In the genomic region with DNA sequence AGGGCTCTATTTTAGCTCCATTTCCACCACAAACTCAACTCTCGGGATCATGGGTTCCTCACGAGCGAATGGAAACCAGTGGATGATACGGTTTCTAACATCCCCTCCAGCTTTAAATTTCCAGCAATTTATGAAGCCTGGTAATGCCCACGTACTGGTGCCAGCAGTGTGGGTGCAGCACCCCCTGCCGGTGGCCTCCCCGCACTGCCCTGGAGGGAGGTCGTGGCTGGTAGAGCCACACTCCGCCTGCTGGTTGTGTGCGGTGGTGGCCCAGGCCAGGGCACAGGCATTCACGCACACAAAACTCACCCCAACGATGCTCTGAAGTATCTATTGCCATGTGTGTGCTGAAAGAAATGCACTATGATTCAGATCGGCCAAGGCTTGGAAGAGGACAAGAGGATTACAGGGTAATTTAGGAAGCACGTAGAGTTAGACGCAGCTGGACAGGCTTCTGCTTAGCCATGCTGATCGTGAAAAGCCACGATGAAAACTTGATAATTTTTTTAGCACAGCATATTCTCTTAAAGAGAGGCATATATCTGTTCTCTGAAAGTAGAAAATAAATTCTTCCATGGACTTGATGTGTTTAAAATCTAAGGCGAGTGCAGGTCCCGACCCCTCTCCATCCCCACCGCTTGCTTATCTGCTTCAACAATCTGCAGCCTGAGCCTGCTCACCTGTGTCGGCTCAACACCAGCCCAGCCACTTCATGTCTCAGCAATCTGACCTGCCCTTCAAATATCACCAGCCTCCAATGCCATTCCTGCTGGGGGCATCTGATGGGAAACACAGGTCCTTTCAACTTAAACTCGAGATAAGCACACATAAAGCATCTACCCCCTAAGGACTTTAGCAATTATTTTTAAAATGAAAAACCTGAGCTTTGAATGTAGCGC, we compare ENCODE assay signal across 1 cellular context.
TF ChIP-seq lines count a peak whose summit lies in the region.

No MANE protein-coding gene starts in this region.

TF ChIP-seq in H1, 55 proteins besides CTCF, POLR2A, EP300 and RAD21 (continued from another document):
- TF ChIP-seq ATF3 (IDR thresholded peaks at IDR 0.05; ENCODE audit: insufficient read depth, low read depth, low read length): 0 out of 2 replicates have a peak, but pooled peaks have one; percentile 48
- TF ChIP-seq YY1 (IDR thresholded peaks at IDR 0.05; ENCODE audit: low read depth, low read length): peak; percentile 66; the same call in 1 of the 2 replicates
- TF ChIP-seq CREB1 (IDR thresholded peaks at IDR 0.05): peak; percentile 42; the same call in 1 of the 2 replicates
- TF ChIP-seq, protein P1, sequence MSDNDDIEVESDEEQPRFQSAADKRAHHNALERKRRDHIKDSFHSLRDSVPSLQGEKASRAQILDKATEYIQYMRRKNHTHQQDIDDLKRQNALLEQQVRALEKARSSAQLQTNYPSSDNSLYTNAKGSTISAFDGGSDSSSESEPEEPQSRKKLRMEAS (IDR thresholded peaks at IDR 0.05): peak; percentile 52; the same call in 1 of the 2 replicates
